In genomic region chr1:188723332-188724020, GRCh38 we compare ENCODE assay signal across 20 cellular contexts.
DNase-seq lines count a peak whose midpoint lies in the region; ATAC-seq lines count a peak whose summit lies in the region.
"Had no signal": no experiment of that assay in that cellular context is flagged by ENCODE, and none has a peak within 500 bp of the region (broad histone marks: within the 10 kb centered on the region; RNA-seq: fewer than 3 reads in every experiment).

No MANE protein-coding gene starts in this region.

- no peaks in the 10 kb centered on the region for H3K36me3 ChIP-seq in SJCRH30
- H3K36me3 ChIP-seq: BLaER1 treated with 17β-estradiol and CSF1 and Interleukin-3, amounts not matched to agents 10 nM and 100 nM; Peyer's patch had no signal

- H3K4me3 ChIP-seq in SJCRH30 = no peak overlapping the region
- H3K4me3 ChIP-seq: BLaER1 treated with 17β-estradiol and CSF1 and Interleukin-3, amounts not matched to agents 10 nM and 100 nM; GM12878; Peyer's patch; SK-N-MC had no signal

- H3K27ac ChIP-seq in SJCRH30 = peak overlapping the region; percentile 23; the same call in 1 of the 2 replicates
- H3K27ac ChIP-seq: BLaER1 treated with 17β-estradiol and CSF1 and Interleukin-3, amounts not matched to agents 10 nM and 100 nM; KMS-11; Peyer's patch; SK-N-MC had no signal

- no peaks in the 10 kb centered on the region for H3K27me3 ChIP-seq in SJCRH30
- H3K27me3 ChIP-seq: BLaER1 treated with 17β-estradiol and CSF1 and Interleukin-3, amounts not matched to agents 10 nM and 100 nM; Peyer's patch had no signal

- peak; percentile 17 for DNase-seq in HCEC 1CT
- DNase-seq in SJCRH30 = no peak
- peak; percentile 5 for DNase-seq in astrocyte of the hippocampus (ENCODE audit: low read depth, low spot score)
- no peak for DNase-seq in NCI-H1436 treated with DMSO at 0.1 percent for 48 hours (lab: John Stamatoyannopoulos, UW)
- no peak for DNase-seq in pons (ENCODE audit: low spot score)
- no peak for DNase-seq in T-helper 9 cell
- DNase-seq: CD4-positive, alpha-beta T cell; DMS53; GDM1; MM.1S; NCI-H1694; NCI-H2029 treated with DMSO at 0.1 percent for 48 hours; NCI-H526 treated with DMSO at 0.1 percent for 48 hours; Peyer's patch; SHP77 treated with DMSO at 0.1 percent for 48 hours had no signal

- no peaks in the 10 kb centered on the region for H3K9me3 ChIP-seq in SJCRH30 (replicated peaks)
- H3K9me3 ChIP-seq: BLaER1 treated with 17β-estradiol and CSF1 and Interleukin-3, amounts not matched to agents 10 nM and 100 nM; Peyer's patch had no signal

- H3K4me1 ChIP-seq in SJCRH30 = no peaks in the 10 kb centered on the region
- H3K4me1 ChIP-seq: BLaER1 treated with 17β-estradiol and CSF1 and Interleukin-3, amounts not matched to agents 10 nM and 100 nM; Peyer's patch had no signal

- no peak for ATAC-seq in HG02981 (IDR thresholded peaks at IDR 0.05; ENCODE audit: unreplicated experiment)
- ATAC-seq: GM12878 had no signal

Comparison
In these comparisons a context has a peak if more than half of its experiments do, and no peak if none do; other contexts are left out.
1. DNase-seq: peak in HCEC 1CT (single experiment) and astrocyte of the hippocampus (single experiment); none in SJCRH30 (0 of 2), NCI-H1436 treated with DMSO at 0.1 percent for 48 hours (single experiment), pons (single experiment) and T-helper 9 cell (single experiment).